In the genomic region with DNA sequence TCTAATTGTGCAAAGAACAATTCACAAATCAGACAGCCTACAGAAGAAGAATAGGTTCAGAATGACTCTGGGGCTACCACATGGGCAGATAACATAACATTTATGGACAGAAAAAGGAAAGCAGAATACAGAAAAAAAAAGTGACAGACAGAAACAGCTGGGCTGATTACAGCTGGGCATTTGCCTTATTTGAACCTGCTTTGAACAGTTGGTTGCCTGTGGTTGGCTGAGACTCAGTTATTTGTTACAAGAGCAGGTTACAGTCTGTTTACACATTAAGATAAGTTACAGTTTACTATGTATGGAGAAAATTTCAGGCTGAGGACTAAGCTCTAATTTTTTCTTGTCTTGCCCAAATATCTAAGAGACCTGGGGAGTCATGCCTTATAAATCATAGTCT, we compare ENCODE assay signal across 25 cellular contexts.
"Had no signal": no experiment of that assay in that cellular context is flagged by ENCODE, and none has a peak within 500 bp of the region (broad histone marks: within the 10 kb centered on the region; RNA-seq: fewer than 3 reads in every experiment).

No MANE protein-coding gene starts in this region.

- DNase-seq: activated CD4-positive, alpha-beta memory T cell treated with anti-CD3 and anti-CD28 coated beads, Interleukin-2, amount 10 ng/mL, durations not matched to agents 7 days and 5 days; activated CD4-positive, alpha-beta T cell treated with anti-CD3 and anti-CD28 coated beads, Interleukin-2, amount 10 ng/mL, durations not matched to agents 24 days and 14 days; activated CD8-positive, alpha-beta memory T cell treated with anti-CD3 and anti-CD28 coated beads, Interleukin-2, amount 10 ng/mL, durations not matched to agents 7 days and 5 days; activated gamma-delta T cell; activated naive CD4-positive, alpha-beta T cell treated with anti-CD3 and anti-CD28 coated beads, Interleukin-2, amount 50 U/mL, for 16 hours; activated naive CD8-positive, alpha-beta T cell treated with anti-CD3 and anti-CD28 coated beads, Interleukin-2, amount 50 U/mL, for 24 hours; activated T-cell treated with anti-CD3 and anti-CD28 coated beads for 4 hours; dermis blood vessel endothelial cell; effector CD8-positive, alpha-beta T cell; foreskin melanocyte; hippocampal formation; left cardiac atrium; naive B cell; occipital lobe; posterior cingulate gyrus; right lobe of liver; stimulated activated CD4-positive, alpha-beta T cell treated with anti-CD3 and anti-CD28 coated beads, Interleukin-2, amount 100 ng/mL, for 48 hours; stimulated activated CD8-positive, alpha-beta memory T cell treated with anti-CD3 and anti-CD28 coated beads, Interleukin-4, amount 100 ng/mL, for 48 hours; stimulated activated naive B cell treated with anti-CD40 and anti-IgM and Interleukin-4, amounts not matched to agents 10 μg/mL and 1 μg/mL and 100 μg/mL, for 72 hours; T-helper 2 cell; transverse colon had no signal

- H3K4me1 ChIP-seq: right lobe of liver, transverse colon had no signal

- H3K4me3 ChIP-seq: right lobe of liver, transverse colon had no signal

- H3K36me3 Mint-ChIP-seq: activated CD8-positive, alpha-beta memory T cell treated with anti-CD3 and anti-CD28 coated beads, Interleukin-2, amount 10 ng/mL, durations not matched to agents 7 days and 5 days; memory B cell; naive B cell had no signal

- H3K27ac ChIP-seq: right lobe of liver, transverse colon had no signal

- H3K4me1 Mint-ChIP-seq: activated CD4-positive, alpha-beta memory T cell treated with anti-CD3 and anti-CD28 coated beads, Interleukin-2, amount 10 ng/mL, durations not matched to agents 7 days and 5 days; activated CD4-positive, alpha-beta T cell treated with anti-CD3 and anti-CD28 coated beads, Interleukin-2, amount 10 ng/mL, durations not matched to agents 24 days and 14 days; activated CD8-positive, alpha-beta memory T cell treated with anti-CD3 and anti-CD28 coated beads, Interleukin-2, amount 10 ng/mL, durations not matched to agents 7 days and 5 days; activated naive CD8-positive, alpha-beta T cell treated with anti-CD3 and anti-CD28 coated beads, Interleukin-2, amount 50 U/mL, for 24 hours; memory B cell; naive B cell; stimulated activated naive B cell treated with anti-CD40 and anti-IgM and Interleukin-4, amounts not matched to agents 10 μg/mL and 1 μg/mL and 100 μg/mL, for 72 hours had no signal

- H3K36me3 ChIP-seq: right lobe of liver, transverse colon had no signal

- H3K27me3 Mint-ChIP-seq: activated CD4-positive, alpha-beta memory T cell treated with anti-CD3 and anti-CD28 coated beads, Interleukin-2, amount 10 ng/mL, durations not matched to agents 7 days and 5 days; activated CD4-positive, alpha-beta T cell treated with anti-CD3 and anti-CD28 coated beads, Interleukin-2, amount 10 ng/mL, durations not matched to agents 24 days and 14 days; activated CD8-positive, alpha-beta memory T cell treated with anti-CD3 and anti-CD28 coated beads, Interleukin-2, amount 10 ng/mL, durations not matched to agents 7 days and 5 days; activated naive CD8-positive, alpha-beta T cell treated with anti-CD3 and anti-CD28 coated beads, Interleukin-2, amount 50 U/mL, for 24 hours; memory B cell; naive B cell; stimulated activated naive B cell treated with anti-CD40 and anti-IgM and Interleukin-4, amounts not matched to agents 10 μg/mL and 1 μg/mL and 100 μg/mL, for 72 hours had no signal

- ATAC-seq: activated CD4-positive, CD25-positive, alpha-beta regulatory T cell treated with anti-CD3 and anti-CD28 coated beads, Interleukin-2, amount 50 U/mL, for 24 hours; activated CD8-positive, alpha-beta memory T cell treated with anti-CD3 and anti-CD28 coated beads, Interleukin-2, amount 10 ng/mL, durations not matched to agents 7 days and 5 days; activated naive CD8-positive, alpha-beta T cell treated with anti-CD3 and anti-CD28 coated beads, Interleukin-2, amount 50 U/mL, for 24 hours; left cardiac atrium; right lobe of liver; stimulated activated naive B cell treated with anti-CD40 and anti-IgM and Interleukin-4, amounts not matched to agents 10 μg/mL and 1 μg/mL and 100 μg/mL, for 72 hours had no signal

- H3K4me3 Mint-ChIP-seq: activated CD4-positive, alpha-beta memory T cell treated with anti-CD3 and anti-CD28 coated beads, Interleukin-2, amount 10 ng/mL, durations not matched to agents 7 days and 5 days; activated CD4-positive, alpha-beta T cell treated with anti-CD3 and anti-CD28 coated beads, Interleukin-2, amount 10 ng/mL, durations not matched to agents 24 days and 14 days; activated CD8-positive, alpha-beta memory T cell treated with anti-CD3 and anti-CD28 coated beads, Interleukin-2, amount 10 ng/mL, durations not matched to agents 7 days and 5 days; activated naive CD8-positive, alpha-beta T cell treated with anti-CD3 and anti-CD28 coated beads, Interleukin-2, amount 50 U/mL, for 24 hours; activated T-helper 1 cell treated with anti-CD3 and anti-CD28 coated beads, Interleukin-12 subunit alpha, Interleukin-12 subunit beta, Interleukin-2, Interleukin-4 antibody, amounts not matched to agents 30 ng/mL and 10 ng/mL and 1 ng/mL, durations not matched to agents 14 hours and 24 hours and 36 hours; memory B cell; neural crest cell; stimulated activated naive B cell treated with anti-CD40 and anti-IgM and Interleukin-4, amounts not matched to agents 10 μg/mL and 1 μg/mL and 100 μg/mL, for 72 hours had no signal

- H3K9me3 ChIP-seq: right lobe of liver had no signal

- H3K27ac Mint-ChIP-seq: activated CD4-positive, alpha-beta memory T cell treated with anti-CD3 and anti-CD28 coated beads, Interleukin-2, amount 10 ng/mL, durations not matched to agents 7 days and 5 days; activated CD4-positive, alpha-beta T cell treated with anti-CD3 and anti-CD28 coated beads, Interleukin-2, amount 10 ng/mL, durations not matched to agents 24 days and 14 days; activated CD8-positive, alpha-beta memory T cell treated with anti-CD3 and anti-CD28 coated beads, Interleukin-2, amount 10 ng/mL, durations not matched to agents 7 days and 5 days; activated naive CD8-positive, alpha-beta T cell treated with anti-CD3 and anti-CD28 coated beads, Interleukin-2, amount 50 U/mL, for 24 hours; activated T-helper 1 cell treated with anti-CD3 and anti-CD28 coated beads, Interleukin-12 subunit alpha, Interleukin-12 subunit beta, Interleukin-2, Interleukin-4 antibody, amounts not matched to agents 30 ng/mL and 10 ng/mL and 1 ng/mL, durations not matched to agents 14 hours and 24 hours and 36 hours; memory B cell; naive B cell; stimulated activated naive B cell treated with anti-CD40 and anti-IgM and Interleukin-4, amounts not matched to agents 10 μg/mL and 1 μg/mL and 100 μg/mL, for 72 hours had no signal

- H3K27me3 ChIP-seq: right lobe of liver, transverse colon had no signal
